17 cellular contexts compared by ENCODE assay signal in genomic region chr6:8079116-8079515, GRCh38. TPM values are rescaled to one million over a fixed set of nuclear protein-coding genes. Genes with fewer than 3 reads are reported as not detected.
DNase-seq lines count a peak whose midpoint lies in the region; ATAC-seq and TF ChIP-seq lines count a peak whose summit lies in the region.
"Had no signal": no experiment of that assay in that cellular context is flagged by ENCODE, and none has a peak within 500 bp of the region (broad histone marks: within the 10 kb centered on the region; RNA-seq: fewer than 3 reads in every experiment).

No MANE protein-coding gene starts in this region.

- in situ Hi-C loops in Caki2 (cut with HindIII; ENCODE audit: low pct_unique_long_range_greater_than_20kb, low sequenced_read_pairs): no loop called here

- DNase-seq in Caki2 (ENCODE audit: low read depth) (peak; percentile 76), epithelial cell of proximal tubule (ENCODE audit: low read depth) (peak; percentile 81), kidney tubule cell (ENCODE audit: low spot score) (peak; percentile 83), COLO829 (ENCODE audit: low spot score) (no peak)
- DNase-seq: CD4-positive, alpha-beta T cell; DMS53; HCEC 1CT; MM.1S; NCI-H1092; NCI-H1436 treated with DMSO at 0.1 percent for 48 hours; NCI-H2029 treated with DMSO at 0.1 percent for 48 hours; Right ventricle myocardium superior had no signal

- ATAC-seq in GM19351 (IDR thresholded peaks at IDR 0.05; ENCODE audit: unreplicated experiment) (no peak), HG02588 (IDR thresholded peaks at IDR 0.05; ENCODE audit: unreplicated experiment) (no peak), GM21367 (IDR thresholded peaks at IDR 0.05; ENCODE audit: unreplicated experiment) (no peak)
- ATAC-seq: Panc1 had no signal

- H3K4me3 ChIP-seq in epithelial cell of proximal tubule (ENCODE audit: low read depth, low read length): peak overlapping the region; percentile 29
- H3K4me3 ChIP-seq: SK-N-MC had no signal

- no peak for TF ChIP-seq CTCF in epithelial cell of proximal tubule (conservative IDR thresholded peaks at IDR 0.05; ENCODE audit: low read depth, low read length)

RNA-seq across cellular contexts. Expression of gene BLOC1S5, which starts 14.9 kb away (rescaled TPM):
- total RNA-seq in Caki2 (2014; rRNA removed; shearing (Covaris generic); ENCODE audit: low replicate concordance): 19.1 and 20.8 TPM in 2 replicates
- total RNA-seq in epithelial cell of proximal tubule: 10.9 and 14.8 TPM in 2 replicates

RNA-seq across cellular contexts. Expression of gene EEF1E1, which starts 23.2 kb away (rescaled TPM):
- total RNA-seq in Caki2 (2014; rRNA removed; shearing (Covaris generic); ENCODE audit: low replicate concordance): 217 TPM in 2 replicates
- 88.8 and 136 TPM in 2 replicates for total RNA-seq in epithelial cell of proximal tubule
